ENCODE assay signal across 1 cellular context in the genomic region with DNA sequence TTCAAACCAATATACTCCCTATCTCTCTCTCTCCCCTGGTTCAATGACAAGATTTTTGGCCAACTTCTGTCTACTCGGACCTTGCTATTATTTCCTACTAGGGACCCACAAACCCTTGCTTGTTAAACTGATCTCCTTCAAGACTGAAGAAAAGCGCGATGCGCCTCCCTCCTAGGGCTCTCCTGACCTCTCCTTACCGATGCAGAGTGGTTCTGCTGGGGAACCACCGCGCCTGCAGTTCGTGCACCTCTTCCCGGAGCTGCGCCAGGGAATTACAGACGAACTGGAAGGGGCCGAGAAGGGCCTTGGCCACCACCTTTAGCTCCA.
TF ChIP-seq lines count a peak whose summit lies in the region.

No MANE protein-coding gene starts in this region.

TF ChIP-seq in HepG2, 621 proteins besides CTCF, POLR2A, EP300 and RAD21:
- TF ChIP-seq, protein P1, sequence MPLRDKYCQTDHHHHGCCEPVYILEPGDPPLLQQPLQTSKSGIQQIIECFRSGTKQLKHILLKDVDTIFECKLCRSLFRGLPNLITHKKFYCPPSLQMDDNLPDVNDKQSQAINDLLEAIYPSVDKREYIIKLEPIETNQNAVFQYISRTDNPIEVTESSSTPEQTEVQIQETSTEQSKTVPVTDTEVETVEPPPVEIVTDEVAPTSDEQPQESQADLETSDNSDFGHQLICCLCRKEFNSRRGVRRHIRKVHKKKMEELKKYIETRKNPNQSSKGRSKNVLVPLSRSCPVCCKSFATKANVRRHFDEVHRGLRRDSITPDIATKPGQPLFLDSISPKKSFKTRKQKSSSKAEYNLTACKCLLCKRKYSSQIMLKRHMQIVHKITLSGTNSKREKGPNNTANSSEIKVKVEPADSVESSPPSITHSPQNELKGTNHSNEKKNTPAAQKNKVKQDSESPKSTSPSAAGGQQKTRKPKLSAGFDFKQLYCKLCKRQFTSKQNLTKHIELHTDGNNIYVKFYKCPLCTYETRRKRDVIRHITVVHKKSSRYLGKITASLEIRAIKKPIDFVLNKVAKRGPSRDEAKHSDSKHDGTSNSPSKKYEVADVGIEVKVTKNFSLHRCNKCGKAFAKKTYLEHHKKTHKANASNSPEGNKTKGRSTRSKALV (CRISPR knock-in tag; IDR thresholded peaks at IDR 0.05), result peak; percentile 78
